In the genomic region with DNA sequence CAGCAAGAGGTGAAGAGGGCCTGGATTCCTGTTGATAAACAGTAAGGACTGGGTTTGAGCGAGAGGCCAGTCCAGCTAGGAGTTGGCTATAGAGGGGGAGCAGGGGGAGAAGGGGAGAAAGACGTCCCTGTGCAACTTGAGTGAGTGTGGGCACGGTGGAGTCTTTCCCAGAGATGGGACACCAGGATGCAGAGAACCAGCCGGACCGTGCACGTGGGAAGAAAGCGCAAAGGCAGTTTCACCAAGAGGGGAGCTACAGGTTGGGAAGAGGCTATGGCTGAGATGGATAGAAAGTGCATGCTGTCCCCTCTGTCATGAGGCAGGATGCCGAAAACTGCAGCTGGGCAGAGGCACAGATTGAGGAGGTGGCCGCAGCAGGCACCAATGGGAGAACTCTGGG, we compare ENCODE assay signal across 26 cellular contexts.
"Had no signal": no experiment of that assay in that cellular context is flagged by ENCODE, and none has a peak within 500 bp of the region (broad histone marks: within the 10 kb centered on the region; RNA-seq: fewer than 3 reads in every experiment).

No MANE protein-coding gene starts in this region.

- H3K27me3 ChIP-seq: hepatocyte, ovary, suprapubic skin, tibial artery, vagina had no signal

- H3K36me3 ChIP-seq: heart right ventricle, left ventricle myocardium inferior, neutrophil, ovary, suprapubic skin, thoracic aorta, tibial artery, vagina had no signal

- H3K9me3 ChIP-seq: neutrophil, ovary, suprapubic skin, thoracic aorta, tibial artery, vagina had no signal

- H3K27ac ChIP-seq: heart right ventricle, hepatocyte, left ventricle myocardium inferior, neutrophil, ovary, thoracic aorta, tibial artery, vagina had no signal

- DNase-seq: heart right ventricle; islet precursor cell; left ventricle myocardium inferior; mesendoderm; naive B cell; natural killer cell; occipital lobe; retina; right cardiac atrium; stimulated activated CD4-positive, alpha-beta T cell treated with anti-CD3 and anti-CD28 coated beads, Interleukin-12 subunit alpha, Interleukin-12 subunit beta, amount 100 ng/mL, for 4 hours; stimulated activated CD4-positive, alpha-beta T cell treated with anti-CD3 and anti-CD28 coated beads, Interleukin-15, amount 100 ng/mL, for 24 hours; stimulated activated CD4-positive, alpha-beta T cell treated with anti-CD3 and anti-CD28 coated beads, Interleukin-4, amount 100 ng/mL, for 24 hours; stimulated activated naive CD4-positive, alpha-beta T cell; tibial artery had no signal

- ATAC-seq: heart right ventricle; natural killer cell; right cardiac atrium; stimulated activated effector memory CD8-positive, alpha-beta T cell treated with anti-CD3 and anti-CD28 coated beads, Interleukin-12 subunit alpha, Interleukin-12 subunit beta, amount 100 ng/mL, for 72 hours had no signal

- H3K4me3 Mint-ChIP-seq: mesothelial cell of epicardium; naive B cell; natural killer cell; stimulated activated effector memory CD8-positive, alpha-beta T cell treated with anti-CD3 and anti-CD28 coated beads, Interleukin-12 subunit alpha, Interleukin-12 subunit beta, amount 100 ng/mL, for 72 hours; stimulated activated naive CD8-positive, alpha-beta T cell treated with anti-CD3 and anti-CD28 coated beads, Interleukin-15, Interleukin-2, amounts not matched to agents 100 ng/mL and 50 ng/mL, for 24 hours; type B pancreatic cell had no signal

- H3K4me1 Mint-ChIP-seq: natural killer cell had no signal

- H3K36me3 Mint-ChIP-seq: natural killer cell; stimulated activated effector memory CD8-positive, alpha-beta T cell treated with anti-CD3 and anti-CD28 coated beads, Interleukin-12 subunit alpha, Interleukin-12 subunit beta, amount 100 ng/mL, for 72 hours; type B pancreatic cell had no signal

- H3K79me2 ChIP-seq: hepatocyte had no signal

- H3K27ac Mint-ChIP-seq: mesothelial cell of epicardium; natural killer cell; progenitor cell of endocrine pancreas; stimulated activated effector memory CD8-positive, alpha-beta T cell treated with anti-CD3 and anti-CD28 coated beads, Interleukin-12 subunit alpha, Interleukin-12 subunit beta, amount 100 ng/mL, for 72 hours; stimulated activated naive CD8-positive, alpha-beta T cell treated with anti-CD3 and anti-CD28 coated beads, Interleukin-15, Interleukin-2, amounts not matched to agents 100 ng/mL and 50 ng/mL, for 24 hours; type B pancreatic cell had no signal

- H3K4me2 ChIP-seq: hepatocyte had no signal

- H2AFZ ChIP-seq: hepatocyte had no signal

- H3K4me3 ChIP-seq: heart right ventricle, hepatocyte, left ventricle myocardium inferior, lung, ovary, suprapubic skin, thoracic aorta, tibial artery, vagina had no signal

- H3K9me3 Mint-ChIP-seq: stimulated activated effector memory CD8-positive, alpha-beta T cell treated with anti-CD3 and anti-CD28 coated beads, Interleukin-12 subunit alpha, Interleukin-12 subunit beta, amount 100 ng/mL, for 72 hours had no signal
